ENCODE assay signal across 6 cellular contexts in the genomic region with DNA sequence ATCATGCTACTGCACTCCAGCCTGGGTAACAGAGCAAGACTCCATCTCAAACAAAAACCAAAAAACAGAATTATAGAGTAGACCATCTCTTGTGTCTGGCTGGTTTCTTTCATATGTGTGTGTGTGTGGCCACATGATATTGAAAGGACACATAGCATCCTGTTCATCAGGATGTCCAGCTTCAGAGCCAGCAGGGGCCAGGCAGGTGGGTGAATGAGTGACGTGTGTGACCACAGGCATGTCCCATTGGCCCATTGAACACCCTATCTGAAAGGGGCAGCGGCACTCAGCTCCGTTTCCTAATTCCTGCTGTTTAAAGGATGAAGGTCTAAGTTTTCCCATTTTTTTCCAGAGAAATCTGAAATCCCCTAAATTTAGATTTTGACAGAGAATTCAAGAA.
"Had no signal": no experiment of that assay in that cellular context is flagged by ENCODE, and none has a peak within 500 bp of the region (broad histone marks: within the 10 kb centered on the region; RNA-seq: fewer than 3 reads in every experiment).

No MANE protein-coding gene starts in this region.

- H3K4me1 ChIP-seq: adrenal gland had no signal

- H3K9me3 Mint-ChIP-seq: activated naive CD4-positive, alpha-beta T cell treated with anti-CD3 and anti-CD28 coated beads for 36 hours; activated T-helper 17 cell treated with anti-CD3 and anti-CD28 coated beads, Interleukin-2, amount 50 U/mL, for 72 hours; effector memory CD8-positive, alpha-beta T cell; natural killer cell treated with Interleukin-12 subunit alpha and Interleukin-12 subunit beta and Interleukin-15 and Interleukin-18, amount 100 ng/mL, for 72 hours; type B pancreatic cell had no signal

- H3K36me3 ChIP-seq: adrenal gland had no signal

- H3K27me3 ChIP-seq: adrenal gland had no signal

- H3K9me3 ChIP-seq: adrenal gland had no signal

- H3K4me3 ChIP-seq: adrenal gland had no signal

- H3K36me3 Mint-ChIP-seq: type B pancreatic cell had no signal

- H3K27ac Mint-ChIP-seq: activated naive CD4-positive, alpha-beta T cell treated with anti-CD3 and anti-CD28 coated beads for 36 hours; effector memory CD8-positive, alpha-beta T cell; type B pancreatic cell had no signal

- H3K27ac ChIP-seq: adrenal gland had no signal

- H3K27me3 Mint-ChIP-seq: activated T-helper 17 cell treated with anti-CD3 and anti-CD28 coated beads, Interleukin-2, amount 50 U/mL, for 72 hours; effector memory CD8-positive, alpha-beta T cell; natural killer cell treated with Interleukin-12 subunit alpha and Interleukin-12 subunit beta and Interleukin-15 and Interleukin-18, amount 100 ng/mL, for 72 hours had no signal

- H3K4me3 Mint-ChIP-seq: activated naive CD4-positive, alpha-beta T cell treated with anti-CD3 and anti-CD28 coated beads for 36 hours; activated T-helper 17 cell treated with anti-CD3 and anti-CD28 coated beads, Interleukin-2, amount 50 U/mL, for 72 hours; effector memory CD8-positive, alpha-beta T cell; natural killer cell treated with Interleukin-12 subunit alpha and Interleukin-12 subunit beta and Interleukin-15 and Interleukin-18, amount 100 ng/mL, for 72 hours; type B pancreatic cell had no signal
